In the genomic region with DNA sequence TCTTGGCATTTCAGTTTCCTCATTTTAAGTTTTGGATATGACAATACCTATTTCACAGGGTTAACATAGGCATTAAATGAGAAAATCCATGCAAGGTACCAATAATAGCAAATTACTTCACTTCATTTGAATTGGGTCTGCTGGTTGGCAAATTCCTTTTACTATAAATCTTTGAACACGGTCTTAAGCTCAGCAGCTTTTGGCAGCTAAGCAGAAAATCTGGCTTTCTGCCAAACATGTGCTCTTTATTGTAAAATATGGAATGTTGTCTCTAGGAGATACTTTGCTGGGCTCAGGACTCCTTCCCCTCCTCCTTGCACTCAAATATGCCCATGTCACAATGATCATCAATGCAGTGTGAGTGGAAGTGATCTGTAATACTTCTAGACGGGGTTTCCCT, we compare ENCODE assay signal across 14 cellular contexts. TPM values are rescaled to one million over a fixed set of nuclear protein-coding genes. Genes with fewer than 3 reads are reported as not detected.
DNase-seq lines count a peak whose midpoint lies in the region; ATAC-seq, FAIRE-seq and TF ChIP-seq lines count a peak whose summit lies in the region.
"Had no signal": no experiment of that assay in that cellular context is flagged by ENCODE, and none has a peak within 500 bp of the region (broad histone marks: within the 10 kb centered on the region; RNA-seq: fewer than 3 reads in every experiment).

No MANE protein-coding gene starts in this region.

- no peak overlapping the region for H3K4me3 ChIP-seq in MG63
- no peak overlapping the region for H3K4me3 ChIP-seq in right lobe of liver

- intact Hi-C loops in right lobe of liver (cut with DNase I), result no loop called here

- WGBS in right lobe of liver (ENCODE audit: insufficient coverage, low coverage, low lambda C conversion rate, missing lambda C conversion rate), result 37% methylated on average over 2 of the region's 2 CpGs

- H3K27ac ChIP-seq in right lobe of liver, result no peak overlapping the region
- H3K27ac ChIP-seq: parathyroid adenoma had no signal

- H3K36me3 ChIP-seq in MG63 (no peaks in the 10 kb centered on the region), right lobe of liver (no peaks in the 10 kb centered on the region)

- H3K9me3 ChIP-seq in MG63 (no peaks in the 10 kb centered on the region), right lobe of liver (no peaks in the 10 kb centered on the region)

- ATAC-seq in SK-N-SH treated with all-trans-retinoic acid at 6 μM for 48 hours, result peak; percentile 93
- ATAC-seq in HG03378 (IDR thresholded peaks at IDR 0.05; ENCODE audit: unreplicated experiment), result no peak
- no peak for ATAC-seq in HG03097 (IDR thresholded peaks at IDR 0.05; ENCODE audit: low FRiP score, unreplicated experiment)
- no peak for ATAC-seq in right lobe of liver

- in situ Hi-C loops in G401 (cut with HindIII; ENCODE audit: low sequenced_read_pairs), result no loop called here

- no peak for FAIRE-seq in D721Med (lab: Jason Lieb, UNC)
- FAIRE-seq: H1 had no signal

- H3K4me1 ChIP-seq in right lobe of liver, result no peaks in the 10 kb centered on the region
- H3K4me1 ChIP-seq: parathyroid adenoma had no signal

- H3K27me3 ChIP-seq in MG63, result no peaks in the 10 kb centered on the region
- no peaks in the 10 kb centered on the region for H3K27me3 ChIP-seq in right lobe of liver

- TF ChIP-seq CTCF in right lobe of liver (IDR thresholded peaks at IDR 0.05), result no peak
- no peak for TF ChIP-seq CTCF in D721Med (IDR thresholded peaks at IDR 0.05; ENCODE audit: insufficient read depth, missing control alignments)

- peak; percentile 58 for DNase-seq in G401 (ENCODE audit: low spot score)
- DNase-seq in MG63, result peak; percentile 4
- DNase-seq in glomerular visceral epithelial cell (ENCODE audit: extremely low spot score), result peak; percentile 12
- DNase-seq in right lobe of liver, result no peak
- no peak for DNase-seq in D721Med (ENCODE audit: insufficient read length, low spot score)
- DNase-seq: activated CD4-positive, alpha-beta memory T cell treated with anti-CD3 and anti-CD28 coated beads, Interleukin-2, amount 10 ng/mL, durations not matched to agents 7 days and 5 days; activated naive CD8-positive, alpha-beta T cell treated with anti-CD3 and anti-CD28 coated beads, Interleukin-2, amount 10 ng/mL, durations not matched to agents 7 days and 5 days; left cardiac atrium; NCI-H187 had no signal

- TF ChIP-seq POLR2A in right lobe of liver (IDR thresholded peaks at IDR 0.05), result no peak

TF ChIP-seq in SK-N-SH treated with all-trans-retinoic acid at 6 μM for 48 hours, 23 proteins besides CTCF, POLR2A, EP300 and RAD21:
- TF ChIP-seq ARNTL (CRISPR knock-in tag; IDR thresholded peaks at IDR 0.05; ENCODE audit: borderline replicate concordance, low read depth) (no peak), ZNF70 (CRISPR knock-in tag; IDR thresholded peaks at IDR 0.05) (no peak), ZNF8 (CRISPR knock-in tag; IDR thresholded peaks at IDR 0.05) (no peak), SNAI2 (CRISPR knock-in tag; IDR thresholded peaks at IDR 0.05) (no peak), ESRRG (CRISPR knock-in tag; IDR thresholded peaks at IDR 0.05) (no peak), TCF4 (CRISPR knock-in tag; IDR thresholded peaks at IDR 0.05; ENCODE audit: borderline replicate concordance) (0 out of 2 replicates have a peak, but pooled peaks have one; percentile 21), ZFP30 (CRISPR knock-in tag; IDR thresholded peaks at IDR 0.05) (no peak), ISL1 (CRISPR knock-in tag; IDR thresholded peaks at IDR 0.05) (peak; percentile 59)
- TF ChIP-seq, protein P1, sequence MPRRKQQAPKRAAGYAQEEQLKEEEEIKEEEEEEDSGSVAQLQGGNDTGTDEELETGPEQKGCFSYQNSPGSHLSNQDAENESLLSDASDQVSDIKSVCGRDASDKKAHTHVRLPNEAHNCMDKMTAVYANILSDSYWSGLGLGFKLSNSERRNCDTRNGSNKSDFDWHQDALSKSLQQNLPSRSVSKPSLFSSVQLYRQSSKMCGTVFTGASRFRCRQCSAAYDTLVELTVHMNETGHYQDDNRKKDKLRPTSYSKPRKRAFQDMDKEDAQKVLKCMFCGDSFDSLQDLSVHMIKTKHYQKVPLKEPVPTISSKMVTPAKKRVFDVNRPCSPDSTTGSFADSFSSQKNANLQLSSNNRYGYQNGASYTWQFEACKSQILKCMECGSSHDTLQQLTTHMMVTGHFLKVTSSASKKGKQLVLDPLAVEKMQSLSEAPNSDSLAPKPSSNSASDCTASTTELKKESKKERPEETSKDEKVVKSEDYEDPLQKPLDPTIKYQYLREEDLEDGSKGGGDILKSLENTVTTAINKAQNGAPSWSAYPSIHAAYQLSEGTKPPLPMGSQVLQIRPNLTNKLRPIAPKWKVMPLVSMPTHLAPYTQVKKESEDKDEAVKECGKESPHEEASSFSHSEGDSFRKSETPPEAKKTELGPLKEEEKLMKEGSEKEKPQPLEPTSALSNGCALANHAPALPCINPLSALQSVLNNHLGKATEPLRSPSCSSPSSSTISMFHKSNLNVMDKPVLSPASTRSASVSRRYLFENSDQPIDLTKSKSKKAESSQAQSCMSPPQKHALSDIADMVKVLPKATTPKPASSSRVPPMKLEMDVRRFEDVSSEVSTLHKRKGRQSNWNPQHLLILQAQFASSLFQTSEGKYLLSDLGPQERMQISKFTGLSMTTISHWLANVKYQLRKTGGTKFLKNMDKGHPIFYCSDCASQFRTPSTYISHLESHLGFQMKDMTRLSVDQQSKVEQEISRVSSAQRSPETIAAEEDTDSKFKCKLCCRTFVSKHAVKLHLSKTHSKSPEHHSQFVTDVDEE (CRISPR knock-in tag; IDR thresholded peaks at IDR 0.05), result no peak
- TF ChIP-seq, protein P2, sequence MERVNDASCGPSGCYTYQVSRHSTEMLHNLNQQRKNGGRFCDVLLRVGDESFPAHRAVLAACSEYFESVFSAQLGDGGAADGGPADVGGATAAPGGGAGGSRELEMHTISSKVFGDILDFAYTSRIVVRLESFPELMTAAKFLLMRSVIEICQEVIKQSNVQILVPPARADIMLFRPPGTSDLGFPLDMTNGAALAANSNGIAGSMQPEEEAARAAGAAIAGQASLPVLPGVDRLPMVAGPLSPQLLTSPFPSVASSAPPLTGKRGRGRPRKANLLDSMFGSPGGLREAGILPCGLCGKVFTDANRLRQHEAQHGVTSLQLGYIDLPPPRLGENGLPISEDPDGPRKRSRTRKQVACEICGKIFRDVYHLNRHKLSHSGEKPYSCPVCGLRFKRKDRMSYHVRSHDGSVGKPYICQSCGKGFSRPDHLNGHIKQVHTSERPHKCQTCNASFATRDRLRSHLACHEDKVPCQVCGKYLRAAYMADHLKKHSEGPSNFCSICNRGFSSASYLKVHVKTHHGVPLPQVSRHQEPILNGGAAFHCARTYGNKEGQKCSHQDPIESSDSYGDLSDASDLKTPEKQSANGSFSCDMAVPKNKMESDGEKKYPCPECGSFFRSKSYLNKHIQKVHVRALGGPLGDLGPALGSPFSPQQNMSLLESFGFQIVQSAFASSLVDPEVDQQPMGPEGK (CRISPR knock-in tag; IDR thresholded peaks at IDR 0.05; ENCODE audit: borderline replicate concordance), result no peak
TF ChIP-seq in SK-N-SH treated with all-trans-retinoic acid at 6 μM for 48 hours: peak in this region for 2.

RNA-seq across cellular contexts. Expression of a gene that starts 16.8 kb away (rescaled TPM):
- not detected in 2 replicates for total RNA-seq in G401 (2014; rRNA removed; shearing (Covaris generic))
- not detected in 2 replicates for total RNA-seq in MG63 (2014; rRNA removed; shearing (Covaris generic); ENCODE audit: low replicate concordance)
- not detected for total RNA-seq in right lobe of liver
- total RNA-seq: activated CD4-positive, alpha-beta memory T cell treated with anti-CD3 and anti-CD28 coated beads, Interleukin-2, amount 10 ng/mL, durations not matched to agents 7 days and 5 days; activated naive CD8-positive, alpha-beta T cell treated with anti-CD3 and anti-CD28 coated beads, Interleukin-2, amount 10 ng/mL, durations not matched to agents 7 days and 5 days; left cardiac atrium had no signal

RNA-seq across cellular contexts. Expression of a gene that starts 24.9 kb away (rescaled TPM):
- not detected in 2 replicates for total RNA-seq in G401 (2014; rRNA removed; shearing (Covaris generic))
- not detected in 2 replicates for total RNA-seq in MG63 (2014; rRNA removed; shearing (Covaris generic); ENCODE audit: low replicate concordance)
- total RNA-seq in right lobe of liver, result not detected
- total RNA-seq: activated CD4-positive, alpha-beta memory T cell treated with anti-CD3 and anti-CD28 coated beads, Interleukin-2, amount 10 ng/mL, durations not matched to agents 7 days and 5 days; activated naive CD8-positive, alpha-beta T cell treated with anti-CD3 and anti-CD28 coated beads, Interleukin-2, amount 10 ng/mL, durations not matched to agents 7 days and 5 days; H1; left cardiac atrium had no signal

Comparison
In these comparisons a context has a peak if more than half of its experiments do, and no peak if none do; other contexts are left out.
1. DNase-seq: peak in G401 (single experiment), MG63 (single experiment) and glomerular visceral epithelial cell (single experiment); none in right lobe of liver (0 of 3) and D721Med (single experiment).